ENCODE assay signal across 11 cellular contexts in the genomic region with DNA sequence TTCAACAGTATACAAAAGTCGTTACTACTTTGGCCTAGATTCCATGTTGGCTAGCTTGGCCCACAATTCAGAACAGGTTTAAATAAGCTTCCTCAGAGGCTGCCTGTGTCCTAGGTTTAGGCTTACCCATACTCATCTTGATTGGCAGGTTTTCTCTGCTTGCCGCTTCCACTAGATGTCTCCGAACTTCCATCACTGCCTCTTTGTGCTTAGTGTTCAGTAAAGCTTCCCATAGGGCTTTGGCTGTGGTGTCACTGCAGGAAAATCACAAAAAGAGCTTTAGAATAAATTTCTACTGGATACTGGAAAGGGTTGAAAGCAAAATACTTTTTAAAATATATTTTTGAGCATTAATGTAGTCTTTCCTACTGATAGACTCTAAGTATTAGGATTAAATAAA. TPM values are rescaled to one million over a fixed set of nuclear protein-coding genes. Genes with fewer than 3 reads are reported as not detected.
DNase-seq lines count a peak whose midpoint lies in the region; ATAC-seq, FAIRE-seq and TF ChIP-seq lines count a peak whose summit lies in the region.
"Had no signal": no experiment of that assay in that cellular context is flagged by ENCODE, and none has a peak within 500 bp of the region (broad histone marks: within the 10 kb centered on the region; RNA-seq: fewer than 3 reads in every experiment).

No MANE protein-coding gene starts in this region.

- no peak overlapping the region for H2BK5ac ChIP-seq in H1 (ENCODE audit: low read depth, low read length)
- no peak overlapping the region for H2BK5ac ChIP-seq in mesendoderm (ENCODE audit: low read length)

- H3K27me3 ChIP-seq in H1 (replicated peaks in 1 of 4; ENCODE audit: control insufficient read depth in 3 of 4, extremely low read depth in 1 of 4, insufficient read depth in 3 of 4, low read length in 3 of 4) (no peaks in the 10 kb centered on the region), mesendoderm (ENCODE audit: insufficient read depth, low read length, poor library complexity) (no peaks in the 10 kb centered on the region), sigmoid colon (no peaks in the 10 kb centered on the region)

- TF ChIP-seq POLR2A in H1 (IDR thresholded peaks at IDR 0.05; ENCODE audit: control extremely low read depth in 1 of 2, low read depth in 2 of 2, low read length in 2 of 2) (no peak), sigmoid colon (IDR thresholded peaks at IDR 0.05) (no peak)

- H3K4ac ChIP-seq in H1 (replicated peaks; ENCODE audit: insufficient read length, low read depth, low read length) = no peak overlapping the region
- H3K4ac ChIP-seq in mesendoderm (ENCODE audit: low read depth, low read length) = no peak overlapping the region

- H2AK5ac ChIP-seq in H1 (ENCODE audit: low read depth, low read length) (no peak overlapping the region), mesendoderm (ENCODE audit: low read length) (no peak overlapping the region)

- H4K91ac ChIP-seq in H1 (replicated peaks; ENCODE audit: insufficient read length, low read length) = no peak overlapping the region

- no peak overlapping the region for H3K27ac ChIP-seq in H1 (ENCODE audit: low read depth, low read length)
- H3K27ac ChIP-seq in mesendoderm (ENCODE audit: low read depth, low read length) = no peak overlapping the region
- H3K27ac ChIP-seq in sigmoid colon = no peak overlapping the region
- H3K27ac ChIP-seq: skin epidermis had no signal

- no peak overlapping the region for H3K9ac ChIP-seq in H1 (replicated peaks in 1 of 4; ENCODE audit: extremely low read depth in 1 of 4, low read depth in 3 of 4, low read length in 3 of 4)
- H3K9ac ChIP-seq in mesendoderm (ENCODE audit: low read length) = no peak overlapping the region

- H2BK120ac ChIP-seq in H1 (replicated peaks; ENCODE audit: low read depth, low read length) (no peak overlapping the region), mesendoderm (ENCODE audit: low read depth, low read length) (no peak overlapping the region)

- no peak overlapping the region for H3K4me3 Mint-ChIP-seq in activated naive CD4-positive, alpha-beta T cell treated with anti-CD3 and anti-CD28 coated beads for 36 hours
- H3K4me3 Mint-ChIP-seq: activated naive CD8-positive, alpha-beta T cell had no signal

- 43% methylated on average over 3 of the region's 3 CpGs; no CpG with 5 or more reads in 1 of the 2 experiments for WGBS in H1 (ENCODE audit: extremely low coverage in 1 of 2, insufficient coverage in 1 of 2, insufficient read length in 1 of 2, insufficient replicate concordance in 2 of 2, low coverage in 1 of 2, low lambda C conversion rate in 2 of 2, missing lambda C conversion rate in 1 of 2), 2 experiments
- WGBS in mesendoderm (ENCODE audit: extremely low coverage, insufficient coverage, low lambda C conversion rate) = no CpG with 5 or more reads among the region's 3 CpGs
- WGBS in sigmoid colon, 2 donors = 92 to 93% methylated on average over 3 of the region's 3 CpGs

- peak; percentile 7 to 66 (median 58) for TF ChIP-seq CTCF in H1 (IDR thresholded peaks at IDR 0.05; ENCODE audit: control extremely low read depth in 1 of 3, insufficient read depth in 1 of 3, low read depth in 1 of 3, low read length in 3 of 3)
- no peak for TF ChIP-seq CTCF in sigmoid colon (IDR thresholded peaks at IDR 0.05)

- H4K5ac ChIP-seq in H1 (ENCODE audit: insufficient read length, low read depth, low read length) (no peak overlapping the region), mesendoderm (ENCODE audit: low read length) (no peak overlapping the region)

- H3K23me2 ChIP-seq in H1 (ENCODE audit: low read depth, low read length) = no peaks in the 10 kb centered on the region; the same call in 1 of the 2 replicates

- H2BK15ac ChIP-seq in H1 (ENCODE audit: low read length) = no peak overlapping the region
- H2BK15ac ChIP-seq in mesendoderm (replicated peaks; ENCODE audit: low read depth) = no peak overlapping the region

- intact Hi-C loops in sigmoid colon (cut with DNase I) = no loop called here
- intact Hi-C loops in activated naive CD4-positive, alpha-beta T cell treated with anti-CD3 and anti-CD28 coated beads for 36 hours (cut with micrococcal nuclease) = no loop called here

- no peaks in the 10 kb centered on the region for H3K9me3 ChIP-seq in H1 (ENCODE audit: insufficient read depth in 2 of 2, low read depth in 1 of 2, low read length in 1 of 2)
- no peaks in the 10 kb centered on the region for H3K9me3 ChIP-seq in sigmoid colon

- no peak overlapping the region for H3K14ac ChIP-seq in H1 (ENCODE audit: insufficient read length)

- peak; percentile 88 for FAIRE-seq in H1 (lab: Jason Lieb, UNC)

- H4K20me1 ChIP-seq in H1 (replicated peaks in 1 of 2; ENCODE audit: control insufficient read depth in 1 of 2, insufficient read depth in 2 of 2, low read length in 2 of 2) = no peaks in the 10 kb centered on the region

- ATAC-seq in activated naive CD4-positive, alpha-beta T cell treated with anti-CD3 and anti-CD28 coated beads, Interleukin-2, amount 50 U/mL, for 72 hours = no peak
- no peak for ATAC-seq in HG02571 (IDR thresholded peaks at IDR 0.05; ENCODE audit: unreplicated experiment)

- H3K79me2 ChIP-seq in H1 (ENCODE audit: control insufficient read depth in 1 of 2, insufficient read depth in 2 of 2, low read length in 2 of 2) = no peaks in the 10 kb centered on the region
- no peaks in the 10 kb centered on the region for H3K79me2 ChIP-seq in mesendoderm (ENCODE audit: control insufficient read depth, insufficient read depth, low read length)

- POLR2A ChIA-PET in H1 (lab: Charles Lee; ENCODE audit: partially characterized antibody) = no interaction called here

- H3K4me2 ChIP-seq in H1 (ENCODE audit: insufficient read depth in 1 of 2, low read depth in 2 of 2, low read length in 2 of 2) (no peak overlapping the region), mesendoderm (ENCODE audit: low read length) (no peak overlapping the region)

- H3K79me1 ChIP-seq in H1 (ENCODE audit: low read depth, low read length) (no peaks in the 10 kb centered on the region), mesendoderm (ENCODE audit: low read length) (no peaks in the 10 kb centered on the region)

- no peak overlapping the region for H2BK20ac ChIP-seq in H1 (ENCODE audit: low read length)

- H3K56ac ChIP-seq in H1 (replicated peaks; ENCODE audit: insufficient read length, low read depth, low read length) = no peak overlapping the region
- no peak overlapping the region for H3K56ac ChIP-seq in mesendoderm (ENCODE audit: low read length)

- H3K4me1 ChIP-seq in H1 (replicated peaks in 1 of 4; ENCODE audit: control insufficient read depth in 3 of 4, insufficient read depth in 4 of 4, low read length in 3 of 4) = 0 out of 7 replicates have a peak, but pooled peaks cover 0 to 2% (median 0%) of the 10 kb centered on the region in 4 experiments
- H3K4me1 ChIP-seq in mesendoderm (ENCODE audit: control insufficient read depth, low read depth, low read length) = no peaks in the 10 kb centered on the region
- H3K4me1 ChIP-seq in sigmoid colon = no peaks in the 10 kb centered on the region

- H3K4me1 Mint-ChIP-seq in activated naive CD4-positive, alpha-beta T cell treated with anti-CD3 and anti-CD28 coated beads for 36 hours (ENCODE audit: low read depth) = peaks cover 23% of the 10 kb centered on the region

- no peak overlapping the region for H3K23ac ChIP-seq in H1 (ENCODE audit: insufficient read length)
- H3K23ac ChIP-seq in mesendoderm (ENCODE audit: low read length) = no peak overlapping the region

- peaks cover 8 to 9% of the 10 kb centered on the region in 2 donors for H3K36me3 Mint-ChIP-seq in activated naive CD4-positive, alpha-beta T cell treated with anti-CD3 and anti-CD28 coated beads, Interleukin-2, amount 50 U/mL, for 72 hours
- H3K36me3 Mint-ChIP-seq in activated naive CD4-positive, alpha-beta T cell treated with anti-CD3 and anti-CD28 coated beads for 36 hours (ENCODE audit: low read depth) = peaks cover 23% of the 10 kb centered on the region

- no peak for TF ChIP-seq EP300 in H1 (IDR thresholded peaks at IDR 0.05; ENCODE audit: borderline replicate concordance in 1 of 2, low read depth in 2 of 2, low read length in 2 of 2)
- TF ChIP-seq EP300 in sigmoid colon (IDR thresholded peaks at IDR 0.05) = no peak

- H3K36me3 ChIP-seq in H1 (ENCODE audit: control insufficient read depth in 2 of 4, insufficient read depth in 4 of 4, low read length in 3 of 4) (no peaks in the 10 kb centered on the region), mesendoderm (ENCODE audit: control insufficient read depth, insufficient read depth, low read length) (no peaks in the 10 kb centered on the region), sigmoid colon (peaks cover 0 to 4% (median 0%) of the 10 kb centered on the region in 4 donors)

- H4K8ac ChIP-seq in H1 (ENCODE audit: extremely low read depth, insufficient read depth, low read length) (no peak overlapping the region), mesendoderm (ENCODE audit: low read depth, low read length) (no peak overlapping the region)

- TF ChIP-seq RAD21 in H1 (IDR thresholded peaks at IDR 0.05 in 1 of 2, conservative IDR thresholded peaks at IDR 0.05 in 1 of 2; ENCODE audit: low read depth in 2 of 2, low read length in 2 of 2) = peak; percentile 78 to 84

- H3K27ac Mint-ChIP-seq in activated naive CD4-positive, alpha-beta T cell treated with anti-CD3 and anti-CD28 coated beads, Interleukin-2, amount 50 U/mL, for 72 hours = no peak overlapping the region
- H3K27ac Mint-ChIP-seq in activated naive CD4-positive, alpha-beta T cell treated with anti-CD3 and anti-CD28 coated beads for 36 hours = no peak overlapping the region
- H3K27ac Mint-ChIP-seq: activated naive CD8-positive, alpha-beta T cell had no signal

- CTCF ChIA-PET in H1 (lab: Charles Lee; ENCODE audit: partially characterized antibody) = interaction anchor here (0.5 to 1.4 kb wide), 12 partner anchors 16 to 1054 kb away, joined by 3 to 7 read pairs (median 3); no protein-coding TSS in a partner anchor
- CTCF ChIA-PET in activated naive CD4-positive, alpha-beta T cell treated with anti-CD3 and anti-CD28 coated beads for 36 hours (lab: Charles Lee) = no interaction called here

- H2BK12ac ChIP-seq in H1 (ENCODE audit: low read depth, low read length) = no peak overlapping the region

- no peak overlapping the region for H3K4me3 ChIP-seq in H1 (ENCODE audit: extremely low read depth in 1 of 4, insufficient read depth in 2 of 4, low read depth in 3 of 4, low read length in 4 of 4)
- H3K4me3 ChIP-seq in mesendoderm (ENCODE audit: low read length) = no peak overlapping the region
- H3K4me3 ChIP-seq in sigmoid colon = no peak overlapping the region
- H3K4me3 ChIP-seq: skin epidermis had no signal

- no peaks in the 10 kb centered on the region for H3K9me3 Mint-ChIP-seq in activated naive CD4-positive, alpha-beta T cell treated with anti-CD3 and anti-CD28 coated beads, Interleukin-2, amount 50 U/mL, for 72 hours
- no peaks in the 10 kb centered on the region for H3K9me3 Mint-ChIP-seq in activated naive CD4-positive, alpha-beta T cell treated with anti-CD3 and anti-CD28 coated beads for 36 hours

- no peaks in the 10 kb centered on the region for H3K27me3 Mint-ChIP-seq in activated naive CD4-positive, alpha-beta T cell treated with anti-CD3 and anti-CD28 coated beads for 36 hours (ENCODE audit: low read depth)
- H3K27me3 Mint-ChIP-seq: activated naive CD8-positive, alpha-beta T cell had no signal

- H3K18ac ChIP-seq in H1 (ENCODE audit: extremely low read depth, low read length) = no peak overlapping the region
- H3K18ac ChIP-seq in mesendoderm (ENCODE audit: low read length) = no peak overlapping the region

- H2AFZ ChIP-seq in H1 (ENCODE audit: low read length) = no peak overlapping the region

- peak; percentile 15 for DNase-seq in ELR (ENCODE audit: low read depth)
- DNase-seq in NCI-H526 treated with DMSO at 0.1 percent for 48 hours (lab: John Stamatoyannopoulos, UW) = peak; percentile 5
- DNase-seq in H1 (ENCODE audit: low read depth in 1 of 2, low spot score in 2 of 2) = no peak
- DNase-seq in mesendoderm = peak; percentile 77
- DNase-seq in activated naive CD4-positive, alpha-beta T cell treated with anti-CD3 and anti-CD28 coated beads, Interleukin-2, amount 50 U/mL, for 72 hours (ENCODE audit: low spot score in 2 of 2) = no peak
- no peak for DNase-seq in sigmoid colon
- no peak for DNase-seq in activated naive CD4-positive, alpha-beta T cell treated with anti-CD3 and anti-CD28 coated beads for 36 hours
- DNase-seq: T-helper 1 cell had no signal

RNA-seq across cellular contexts. Expression of a gene that starts 52.4 kb away (rescaled TPM):
- total RNA-seq in H1 (2021; fragmentation: NEBNext Ultra II Directional; extraction: Animal tissue kit (Norgen Biotek cat#: 25700)) = 8.8 and 10.2 TPM in 2 replicates
- polyA plus RNA-seq in H1 (2011; rRNA removed) (6.2 and 10.0 TPM in 2 replicates), sigmoid colon (1 to 10 TPM; 3.7 to 7.3 (median 4.8) TPM)
- polyA plus RNA-seq in H1 (2011; cell fraction: cytosol; rRNA removed) = 8.7 TPM
- polyA plus RNA-seq in H1 (2011; cell fraction: nucleus; rRNA removed) = 13.6 TPM
- 8.3 to 10.5 TPM (median 8.9 TPM) in 4 replicates for polyA plus RNA-seq in H1 (2012, experiment 1 of 2)
- polyA plus RNA-seq in H1 (2012, experiment 2 of 2) = 4.5 TPM
- polyA plus RNA-seq in H1 (2013, experiment 1 of 2) = 6.5 TPM
- 5.9 TPM for polyA plus RNA-seq in H1 (2013, experiment 2 of 2)
- 27.8 and 31.7 TPM in 2 replicates for polyA minus RNA-seq in H1 (2011; rRNA and poly(A)+ RNA removed)
- 7.2 TPM for polyA minus RNA-seq in H1 (2011; cell fraction: cytosol; rRNA and poly(A)+ RNA removed)
- polyA minus RNA-seq in H1 (2011; cell fraction: nucleus; rRNA and poly(A)+ RNA removed) = 42.7 TPM
- 8.8 TPM for polyA plus RNA-seq in mesendoderm (2013, experiment 1 of 2)
- polyA plus RNA-seq in mesendoderm (2013, experiment 2 of 2) = 9.0 TPM
- total RNA-seq in activated naive CD4-positive, alpha-beta T cell treated with anti-CD3 and anti-CD28 coated beads, Interleukin-2, amount 50 U/mL, for 72 hours = 10 to 100 TPM; 15.6 to 29.1 TPM
- 10 to 100 TPM; 10.7 to 16.6 (median 12.2) TPM for total RNA-seq in sigmoid colon
- 10 to 100 TPM; 14.3 to 15.1 TPM for total RNA-seq in activated naive CD4-positive, alpha-beta T cell treated with anti-CD3 and anti-CD28 coated beads for 36 hours

Comparison
In these comparisons a context has a peak if more than half of its experiments do, and no peak if none do; other contexts are left out.
1. DNase-seq: peak in ELR (single experiment), NCI-H526 treated with DMSO at 0.1 percent for 48 hours (single experiment) and mesendoderm (single experiment); none in H1 (0 of 2), activated naive CD4-positive, alpha-beta T cell treated with anti-CD3 and anti-CD28 coated beads, Interleukin-2, amount 50 U/mL, for 72 hours (0 of 2), sigmoid colon (single experiment) and activated naive CD4-positive, alpha-beta T cell treated with anti-CD3 and anti-CD28 coated beads for 36 hours (single experiment).
2. CTCF ChIP-seq: peak in H1 (3 of 3); none in sigmoid colon (0 of 4).